In the genomic region with DNA sequence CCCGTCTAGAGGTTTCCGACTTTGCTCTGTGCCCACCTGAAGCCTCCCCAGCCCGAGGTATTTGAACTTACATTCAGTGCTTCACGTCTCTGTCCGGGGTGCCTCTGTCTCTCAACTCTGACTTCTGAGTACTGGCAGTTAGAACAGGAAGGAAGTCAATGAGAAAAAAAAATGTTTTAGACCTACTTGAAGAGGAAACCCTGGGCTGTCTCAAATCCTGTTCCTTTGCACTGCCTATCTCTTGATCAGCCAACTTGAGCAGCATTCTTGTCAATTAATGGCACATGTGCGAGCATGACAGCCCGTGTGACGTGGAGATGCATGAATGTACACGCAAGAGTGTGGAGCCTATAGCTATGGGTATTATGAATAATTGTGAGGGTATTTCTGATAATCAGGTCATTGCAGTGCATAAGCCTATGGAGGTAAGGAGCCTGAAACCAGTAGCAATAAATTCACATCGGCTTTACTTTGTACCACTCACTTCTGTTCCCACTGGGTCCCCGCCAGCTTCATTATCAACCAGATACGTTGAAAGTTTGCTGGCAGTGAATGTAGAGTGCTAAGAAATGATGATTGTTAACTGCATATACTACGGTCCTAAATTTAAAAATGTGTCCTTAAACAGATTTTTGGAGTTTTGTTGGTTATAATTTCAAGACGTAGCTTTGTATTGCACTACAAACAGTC, we compare ENCODE assay signal across 8 cellular contexts. TPM values are rescaled to one million over a fixed set of nuclear protein-coding genes. Genes with fewer than 3 reads are reported as not detected.
DNase-seq lines count a peak whose midpoint lies in the region; ATAC-seq and TF ChIP-seq lines count a peak whose summit lies in the region.

Gene ARHGDIB, minus strand, starts transcription at position 136 of the 690 bp plus-strand sequence. CDS start 10,889 bp downstream, outside the sequence.

- no peaks in the 10 kb centered on the region for H3K36me3 ChIP-seq in ACC112 (ENCODE audit: insufficient read depth, low read length)
- no peaks in the 10 kb centered on the region for H3K36me3 ChIP-seq in muscle layer of colon (ENCODE audit: insufficient read depth, low read length)
- no peaks in the 10 kb centered on the region for H3K36me3 ChIP-seq in thyroid gland

- intact Hi-C loops in thyroid gland (cut with DNase I), result no loop called here

- H2AFZ ChIP-seq in ACC112 (ENCODE audit: low read length, unreplicated experiment), result peak within 1 kb of the TSS; percentile 22

- peak within 1 kb of the TSS; percentile 10 for H3K27ac Mint-ChIP-seq in chondrocyte (ENCODE audit: unreplicated experiment)

- DNase-seq in UCSD-AML1 (lab: John Stamatoyannopoulos, UW; ENCODE audit: unreplicated experiment), result peak; percentile 86
- no peak for DNase-seq in chondrocyte (ENCODE audit: low spot score)
- DNase-seq in thyroid gland, result peak; percentile 10 to 16
- DNase-seq in HuH-7.5 (ENCODE audit: low spot score), result no peak

- no peaks in the 10 kb centered on the region for H3K27me3 Mint-ChIP-seq in chondrocyte (ENCODE audit: low read depth)

- H3K4me1 Mint-ChIP-seq in chondrocyte (ENCODE audit: low read depth), result peaks cover 39% of the 10 kb centered on the region

- H3K4me3 ChIP-seq in ACC112 (ENCODE audit: low read depth, low read length), result peak within 1 kb of the TSS; percentile 51
- peak within 1 kb of the TSS in 1 of 2 donors; percentile 20 for H3K4me3 ChIP-seq in muscle layer of colon (ENCODE audit: low read depth in 1 of 2, low read length in 2 of 2)
- peak within 1 kb of the TSS in 2 of 3 donors; percentile 16 to 22 for H3K4me3 ChIP-seq in thyroid gland (replicated peaks in 1 of 3)

- WGBS in thyroid gland, 2 donors, result 56 to 60% methylated on average over 14 of the region's 14 CpGs

- H3K9me3 ChIP-seq in muscle layer of colon (ENCODE audit: low read length) (no peaks in the 10 kb centered on the region), thyroid gland (no peaks in the 10 kb centered on the region)

- H3K79me2 ChIP-seq in ACC112 (ENCODE audit: control insufficient read depth, insufficient read depth, low read length, unreplicated experiment), result no peaks in the 10 kb centered on the region

- H3K4me3 Mint-ChIP-seq in chondrocyte (ENCODE audit: unreplicated experiment), result peak within 1 kb of the TSS; percentile 46

- H3K36me3 Mint-ChIP-seq in chondrocyte (ENCODE audit: low read depth), result no peaks in the 10 kb centered on the region

- H3K27ac ChIP-seq in ACC112 (ENCODE audit: low read depth, low read length) (no peak within 1 kb of the TSS), muscle layer of colon (ENCODE audit: low read depth, low read length) (peak within 1 kb of the TSS; percentile 27), thyroid gland (peak within 1 kb of the TSS; percentile 58 to 83 (median 68))

- TF ChIP-seq CTCF in chondrocyte (IDR thresholded peaks at IDR 0.05), result no peak
- no peak for TF ChIP-seq CTCF in thyroid gland (IDR thresholded peaks at IDR 0.05)

- H3K4me1 ChIP-seq in ACC112 (ENCODE audit: control insufficient read depth, insufficient read depth, low read length, unreplicated experiment) (peaks cover 12% of the 10 kb centered on the region), muscle layer of colon (ENCODE audit: insufficient read depth, low read length) (peaks cover 10% of the 10 kb centered on the region), thyroid gland (peaks cover 0 to 7% of the 10 kb centered on the region in 2 donors)

- H3K9me3 Mint-ChIP-seq in chondrocyte (ENCODE audit: low read depth), result no peaks in the 10 kb centered on the region

- ATAC-seq in GM19372 (IDR thresholded peaks at IDR 0.05; ENCODE audit: low read depth, unreplicated experiment), result peak; percentile 68
- ATAC-seq in HG03469 (IDR thresholded peaks at IDR 0.05; ENCODE audit: unreplicated experiment), result peak; percentile 46

- TF ChIP-seq POLR2A in thyroid gland (IDR thresholded peaks at IDR 0.05), result peak in 1 of 2 donors; percentile 17

- H3K27me3 ChIP-seq in ACC112 (ENCODE audit: insufficient read depth, low read length) (no peaks in the 10 kb centered on the region), muscle layer of colon (ENCODE audit: control insufficient read depth in 1 of 2, insufficient read depth in 2 of 2, low read length in 2 of 2) (no peaks in the 10 kb centered on the region), thyroid gland (no peaks in the 10 kb centered on the region)

- H3K9ac ChIP-seq in muscle layer of colon (ENCODE audit: low read length), result no peak within 1 kb of the TSS

RNA-seq across cellular contexts. Expression of gene ARHGDIB, which starts in this region (rescaled TPM):
- total RNA-seq in chondrocyte (5.2 to 9.1 TPM (median 6.1 TPM) in 3 replicates), thyroid gland (100 to 1,000 TPM in 1 of 4 donors, 10 to 100 TPM in 3; 54.4 to 107 (median 65.9) TPM)

Comparison
In these comparisons a context has a peak if more than half of its experiments do, and no peak if none do; other contexts are left out.
1. DNase-seq: peak in UCSD-AML1 (single experiment) and thyroid gland (2 of 2); none in chondrocyte (single experiment) and HuH-7.5 (single experiment).